In the genomic region with DNA sequence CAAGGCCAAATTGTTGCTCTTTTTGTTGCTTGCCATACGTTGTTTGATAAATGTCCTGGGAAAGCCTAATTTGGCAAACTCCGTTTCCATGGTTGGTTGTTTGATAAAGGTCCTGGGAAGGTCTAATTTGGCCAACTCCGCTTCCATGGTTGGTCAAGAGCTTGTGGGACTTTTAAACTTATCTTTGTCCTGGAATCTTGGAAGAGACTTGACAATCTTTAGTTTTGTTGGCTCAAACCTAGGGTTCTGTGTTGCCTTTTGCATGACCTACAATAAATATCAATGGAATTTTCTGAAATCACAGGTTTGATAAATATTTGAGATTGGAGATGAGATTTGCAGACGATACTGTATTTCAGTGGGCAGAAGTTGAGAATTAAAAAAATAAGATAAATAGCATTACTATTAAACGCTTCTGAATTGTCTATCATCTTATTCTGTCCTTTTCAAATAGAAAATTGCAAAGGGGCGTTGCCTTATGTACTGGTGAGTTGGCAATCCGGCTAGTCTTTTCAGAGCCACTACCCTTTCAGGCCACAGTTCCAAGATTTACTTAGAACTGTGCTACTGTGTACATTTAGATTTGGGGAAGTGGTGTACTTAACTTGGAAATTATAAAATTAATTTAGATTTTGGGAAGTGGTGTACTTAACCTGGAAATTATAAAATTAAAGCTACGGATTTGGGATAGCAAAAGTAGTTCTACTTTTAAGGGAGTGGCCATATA, we compare ENCODE assay signal across 8 cellular contexts. TPM values are rescaled to one million over a fixed set of nuclear protein-coding genes. Genes with fewer than 3 reads are reported as not detected.
DNase-seq lines count a peak whose midpoint lies in the region; ATAC-seq and TF ChIP-seq lines count a peak whose summit lies in the region.

No MANE protein-coding gene starts in this region.

- H3K9me3 ChIP-seq in CD4-positive, alpha-beta T cell (ENCODE audit: control insufficient read depth, low read length) = no peaks in the 10 kb centered on the region
- no peaks in the 10 kb centered on the region for H3K9me3 ChIP-seq in SJSA1 (replicated peaks)
- H3K9me3 ChIP-seq in endocrine pancreas (ENCODE audit: control insufficient read depth, low read length) = no peaks in the 10 kb centered on the region
- H3K9me3 ChIP-seq in naive thymus-derived CD4-positive, alpha-beta T cell (ENCODE audit: control insufficient read depth in 2 of 3, low read length in 3 of 3) = no peaks in the 10 kb centered on the region

- peaks cover 30% of the 10 kb centered on the region for H3K36me3 Mint-ChIP-seq in CD4-positive, alpha-beta T cell (ENCODE audit: low read depth)
- H3K36me3 Mint-ChIP-seq in GM23338 (ENCODE audit: low read depth) = peaks cover 9% of the 10 kb centered on the region
- H3K36me3 Mint-ChIP-seq in naive thymus-derived CD4-positive, alpha-beta T cell = peaks cover 0 to 16% (median 13%) of the 10 kb centered on the region in 5 donors

- peak overlapping the region; percentile 98 for H3K9ac ChIP-seq in endocrine pancreas (ENCODE audit: control insufficient read depth, insufficient read depth, low read length)

- peak overlapping the region; percentile 93 for H3K4me3 Mint-ChIP-seq in CD4-positive, alpha-beta T cell
- peak overlapping the region; percentile 94 for H3K4me3 Mint-ChIP-seq in GM23338
- peak overlapping the region; percentile 90 to 99 (median 94) for H3K4me3 Mint-ChIP-seq in naive thymus-derived CD4-positive, alpha-beta T cell

- CTCF ChIA-PET in CD4-positive, alpha-beta T cell (lab: Charles Lee) = interaction anchor here (0.7 kb wide), 1 partner anchor 23 kb away, joined by 3 read pairs; no protein-coding TSS in a partner anchor
- CTCF ChIA-PET in naive thymus-derived CD4-positive, alpha-beta T cell (lab: Charles Lee) = interaction anchor here (1.3 kb wide), 1 partner anchor 79 kb away, joined by 3 read pairs; no protein-coding TSS in a partner anchor

- H3K9me2 ChIP-seq in GM23338 (ENCODE audit: insufficient read depth) = no peaks in the 10 kb centered on the region

- H3K27me3 Mint-ChIP-seq in CD4-positive, alpha-beta T cell = no peaks in the 10 kb centered on the region
- H3K27me3 Mint-ChIP-seq in GM23338 (ENCODE audit: insufficient read depth, low read depth, poor library complexity) = peaks cover 2% of the 10 kb centered on the region
- H3K27me3 Mint-ChIP-seq in naive thymus-derived CD4-positive, alpha-beta T cell = no peaks in the 10 kb centered on the region

- no peaks in the 10 kb centered on the region for H3F3A ChIP-seq in GM23338 (replicated peaks; ENCODE audit: low read depth)

- H3K4me1 ChIP-seq in GM23338 (ENCODE audit: insufficient read depth) (no peaks in the 10 kb centered on the region), SJSA1 (replicated peaks) (peaks cover 5% of the 10 kb centered on the region), endocrine pancreas (ENCODE audit: control insufficient read depth, insufficient read depth, low read length) (peaks cover 4% of the 10 kb centered on the region)
- H3K4me1 ChIP-seq in naive thymus-derived CD4-positive, alpha-beta T cell (ENCODE audit: control insufficient read depth in 2 of 2, insufficient read depth in 2 of 2, low read length in 2 of 2) = peaks cover 8 to 13% of the 10 kb centered on the region in 2 donors

- no peak for ATAC-seq in CD4-positive, alpha-beta T cell (ENCODE audit: poor library complexity)
- ATAC-seq in GM23338 (peak; percentile 19; the same call in 2 of the 3 replicates), HG03108 (IDR thresholded peaks at IDR 0.05; ENCODE audit: unreplicated experiment) (no peak), HG03097 (IDR thresholded peaks at IDR 0.05; ENCODE audit: low FRiP score, unreplicated experiment) (no peak)
- ATAC-seq in naive thymus-derived CD4-positive, alpha-beta T cell = no peak

- POLR2A ChIA-PET in CD4-positive, alpha-beta T cell (lab: Charles Lee) = interaction anchor here (0.8 to 2.9 kb wide), 6 partner anchors 18 to 632 kb away, joined by 3 to 52 read pairs (median 4); partner anchors contain the start of gene RPL34
- POLR2A ChIA-PET in naive thymus-derived CD4-positive, alpha-beta T cell (lab: Charles Lee) = interaction anchor here (0.9 to 3.2 kb wide), 5 partner anchors 12 to 49 kb away, joined by 3 to 37 read pairs (median 4); partner anchors contain the start of gene RPL34

- peaks cover 9% of the 10 kb centered on the region; the same call in 1 of the 2 replicates for H3K36me3 ChIP-seq in GM23338 (ENCODE audit: insufficient read depth)
- H3K36me3 ChIP-seq in SJSA1 = peaks cover 36% of the 10 kb centered on the region
- H3K36me3 ChIP-seq in endocrine pancreas (ENCODE audit: control insufficient read depth, insufficient read depth, low read length) = no peaks in the 10 kb centered on the region
- H3K36me3 ChIP-seq in naive thymus-derived CD4-positive, alpha-beta T cell (ENCODE audit: control insufficient read depth in 2 of 3, insufficient read depth in 3 of 3, low read length in 3 of 3) = peaks cover 0 to 4% (median 3%) of the 10 kb centered on the region in 3 experiments

- H3K27ac Mint-ChIP-seq in CD4-positive, alpha-beta T cell = peak overlapping the region; percentile 99
- peak overlapping the region; percentile 97 for H3K27ac Mint-ChIP-seq in GM23338
- peak overlapping the region; percentile 89 to 99 (median 98) for H3K27ac Mint-ChIP-seq in naive thymus-derived CD4-positive, alpha-beta T cell

- H3K27ac ChIP-seq in CD4-positive, alpha-beta T cell (ENCODE audit: low read depth, low read length) = no peak overlapping the region
- H3K27ac ChIP-seq in GM23338 (ENCODE audit: low read depth) = peak overlapping the region; percentile 67; the same call in 1 of the 2 replicates
- H3K27ac ChIP-seq in SJSA1 = peak overlapping the region; percentile 97
- H3K27ac ChIP-seq in naive thymus-derived CD4-positive, alpha-beta T cell (ENCODE audit: low read depth, low read length) = peak overlapping the region; percentile 96

- intact Hi-C loops in CD4-positive, alpha-beta T cell (cut with DNase I, micrococcal nuclease) = loop anchor here (2.0 to 10.0 kb wide), 4 partner anchors 30 to 1164 kb away; partner anchors contain the start of genes CYP2U1 (in 1 of the 2), GAR1 (in 1 of the 2), HADH (in 1 of the 2) and RPL34 (in 1 of the 2)
- intact Hi-C loops in naive thymus-derived CD4-positive, alpha-beta T cell (cut with micrococcal nuclease) = loop anchor here (2.0 to 10.0 kb wide), 6 partner anchors 478 to 1864 kb away; partner anchors contain the start of genes ELOVL6 (in 1 of the 2) and GAR1 (in 1 of the 2)

- H3K79me2 ChIP-seq in GM23338 (replicated peaks; ENCODE audit: insufficient read depth) = peaks cover 57% of the 10 kb centered on the region

- H3K4me1 Mint-ChIP-seq in CD4-positive, alpha-beta T cell (ENCODE audit: low read depth) = peaks cover 50% of the 10 kb centered on the region
- H3K4me1 Mint-ChIP-seq in GM23338 = no peaks in the 10 kb centered on the region
- peaks cover 22 to 51% (median 41%) of the 10 kb centered on the region in 7 donors for H3K4me1 Mint-ChIP-seq in naive thymus-derived CD4-positive, alpha-beta T cell

- TF ChIP-seq CTCF in CD4-positive, alpha-beta T cell (IDR thresholded peaks at IDR 0.05) = no peak
- TF ChIP-seq CTCF in GM23338 (conservative IDR thresholded peaks at IDR 0.05; ENCODE audit: low read depth in 2 of 2) = no peak

- H4K20me1 ChIP-seq in GM23338 (replicated peaks; ENCODE audit: insufficient read depth) = peaks cover 10% of the 10 kb centered on the region

- peak overlapping the region; percentile 86 for H3K4me2 ChIP-seq in GM23338

- H3K4me3 ChIP-seq in GM23338 = peak overlapping the region; percentile 93
- H3K4me3 ChIP-seq in SJSA1 = peak overlapping the region; percentile 67
- H3K4me3 ChIP-seq in endocrine pancreas (ENCODE audit: control insufficient read depth, insufficient read depth, low read length) = peak overlapping the region; percentile 100
- H3K4me3 ChIP-seq in naive thymus-derived CD4-positive, alpha-beta T cell (ENCODE audit: low read length) = peak overlapping the region; percentile 98

- peak overlapping the region; percentile 70; the same call in 1 of the 2 replicates for H2AFZ ChIP-seq in GM23338

- H3K27me3 ChIP-seq in CD4-positive, alpha-beta T cell (ENCODE audit: control insufficient read depth, insufficient read depth, low read length) = no peaks in the 10 kb centered on the region
- H3K27me3 ChIP-seq in GM23338 (ENCODE audit: insufficient read depth) (no peaks in the 10 kb centered on the region), SJSA1 (replicated peaks) (no peaks in the 10 kb centered on the region), endocrine pancreas (ENCODE audit: control insufficient read depth, insufficient read depth, low read length) (no peaks in the 10 kb centered on the region)
- no peaks in the 10 kb centered on the region for H3K27me3 ChIP-seq in naive thymus-derived CD4-positive, alpha-beta T cell (ENCODE audit: control insufficient read depth in 2 of 2, insufficient read depth in 2 of 2, low read length in 2 of 2)

- DNase-seq in CD4-positive, alpha-beta T cell = no peak
- DNase-seq in GM23338 (ENCODE audit: low spot score) (peak; percentile 13), SJSA1 (ENCODE audit: low read depth in 1 of 2, low spot score in 2 of 2) (peak in 1 of 2 experiments; percentile 32), activated gamma-delta T cell (lab: John Stamatoyannopoulos, UW) (no peak)
- DNase-seq in naive thymus-derived CD4-positive, alpha-beta T cell = no peak

- H3K9me3 Mint-ChIP-seq in CD4-positive, alpha-beta T cell = no peaks in the 10 kb centered on the region
- no peaks in the 10 kb centered on the region for H3K9me3 Mint-ChIP-seq in GM23338
- H3K9me3 Mint-ChIP-seq in naive thymus-derived CD4-positive, alpha-beta T cell = no peaks in the 10 kb centered on the region

TF ChIP-seq in GM23338, 12 proteins besides CTCF, POLR2A, EP300 and RAD21 (continues in another document):
- TF ChIP-seq CREB1 (CRISPR knock-in tag; IDR thresholded peaks at IDR 0.05; ENCODE audit: low read depth) (no peak), NANOG (IDR thresholded peaks at IDR 0.05; ENCODE audit: borderline replicate concordance) (no peak), ZNF331 (CRISPR knock-in tag; IDR thresholded peaks at IDR 0.05; ENCODE audit: low read depth) (no peak), ZNF114 (CRISPR knock-in tag; IDR thresholded peaks at IDR 0.05) (no peak), EZH2 (IDR thresholded peaks at IDR 0.05; ENCODE audit: low read depth, unreplicated experiment) (no peak)

RNA-seq across cellular contexts. Expression of gene OSTC, which starts 0.8 kb away (rescaled TPM):
- total RNA-seq in CD4-positive, alpha-beta T cell = 10 to 100 TPM; 21.8 to 25.5 TPM
- total RNA-seq in GM23338 (2014; rRNA removed; shearing (Covaris generic)) = 142 and 207 TPM in 2 replicates
- polyA plus RNA-seq in GM23338 (2016; fragmentation: Nextera tagmentation; extraction: Ambion mirVana) = 290 and 311 TPM in 2 replicates
- total RNA-seq in SJSA1 (2014; rRNA removed; shearing (Covaris generic)) = 266 and 503 TPM in 2 replicates
- total RNA-seq in naive thymus-derived CD4-positive, alpha-beta T cell = 10 to 100 TPM; 31.8 to 98.2 (median 55.6) TPM
- polyA plus RNA-seq in naive thymus-derived CD4-positive, alpha-beta T cell = 100 to 1,000 TPM in 1 of 2 donors, 10 to 100 TPM in 1; 89.2 to 119 TPM

RNA-seq across cellular contexts. Expression of gene RPL34, which starts 30.9 kb away (rescaled TPM):
- 1,000 to 10,000 TPM; 3,283 to 3,551 TPM for total RNA-seq in CD4-positive, alpha-beta T cell
- total RNA-seq in GM23338 (2014; rRNA removed; shearing (Covaris generic)) = 785 and 927 TPM in 2 replicates
- polyA plus RNA-seq in GM23338 (2016; fragmentation: Nextera tagmentation; extraction: Ambion mirVana) = 2,566 and 2,904 TPM in 2 replicates
- 673 and 767 TPM in 2 replicates for total RNA-seq in SJSA1 (2014; rRNA removed; shearing (Covaris generic))
- 1,000 to 10,000 TPM; 1,411 to 3,442 (median 3,215) TPM for total RNA-seq in naive thymus-derived CD4-positive, alpha-beta T cell
- polyA plus RNA-seq in naive thymus-derived CD4-positive, alpha-beta T cell = 1,000 to 10,000 TPM; 4,498 to 6,068 TPM
